Comparison of ENCODE assay signal across 8 cellular contexts in genomic region chr15:99631256-99631655, GRCh38.
DNase-seq lines count a peak whose midpoint lies in the region; ATAC-seq and TF ChIP-seq lines count a peak whose summit lies in the region.

No MANE protein-coding gene starts in this region.

- no peaks in the 10 kb centered on the region for H3K9me2 ChIP-seq in MM.1S (replicated peaks; ENCODE audit: insufficient read depth, low read length)

- no peaks in the 10 kb centered on the region for H3F3A ChIP-seq in MM.1S (ENCODE audit: insufficient read depth, low read length)

- no peak overlapping the region for H3K9ac ChIP-seq in MM.1S (ENCODE audit: low read length)

- peaks cover 39% of the 10 kb centered on the region for H3K36me3 Mint-ChIP-seq in type B pancreatic cell

- ATAC-seq in GM18498 (IDR thresholded peaks at IDR 0.05; ENCODE audit: unreplicated experiment) (peak; percentile 95), GM21737 (IDR thresholded peaks at IDR 0.05; ENCODE audit: unreplicated experiment) (peak; percentile 87), left lobe of liver (peak; percentile 25)

- H3K4me3 Mint-ChIP-seq in type B pancreatic cell = no peak overlapping the region

- TF ChIP-seq POLR2A in thyroid gland (IDR thresholded peaks at IDR 0.05) = no peak

- no peak overlapping the region for H2AFZ ChIP-seq in MM.1S (ENCODE audit: low read length)

- no peaks in the 10 kb centered on the region for H3K27me3 ChIP-seq in MM.1S (replicated peaks; ENCODE audit: insufficient read depth, low read length)
- H3K27me3 ChIP-seq in thyroid gland = no peaks in the 10 kb centered on the region

- peaks cover 19% of the 10 kb centered on the region for H3K4me1 ChIP-seq in MM.1S (ENCODE audit: low read length)
- peaks cover 0 to 5% of the 10 kb centered on the region in 2 donors for H3K4me1 ChIP-seq in thyroid gland

- H3K27ac ChIP-seq in MM.1S (ENCODE audit: low read length) (peak overlapping the region; percentile 34; the same call in 1 of the 2 replicates), thyroid gland (no peak overlapping the region)

- peak; percentile 12 for DNase-seq in MM.1S
- DNase-seq in left lobe of liver (ENCODE audit: low spot score) = no peak
- DNase-seq in NCI-H1092 treated with DMSO at 0.1 percent for 48 hours (lab: John Stamatoyannopoulos, UW) = no peak
- no peak for DNase-seq in NCI-H226
- DNase-seq in thyroid gland = no peak
- no peak for DNase-seq in type B pancreatic cell (ENCODE audit: extremely low spot score, unreplicated experiment)

- TF ChIP-seq CTCF in MM.1S (IDR thresholded peaks at IDR 0.05; ENCODE audit: low read length) = no peak
- TF ChIP-seq CTCF in thyroid gland (IDR thresholded peaks at IDR 0.05) = no peak
- no peak for TF ChIP-seq CTCF in type B pancreatic cell (conservative IDR thresholded peaks at IDR 0.05)

- peak overlapping the region; percentile 44 for H3K4me2 ChIP-seq in MM.1S (ENCODE audit: low read depth, low read length)

- 27 to 50% methylated on average over 2 of the region's 2 CpGs for WGBS in thyroid gland, 2 donors

- H3K4me3 ChIP-seq in MM.1S (ENCODE audit: low read length) = no peak overlapping the region
- H3K4me3 ChIP-seq in thyroid gland (replicated peaks in 1 of 3) = no peak overlapping the region

- no peaks in the 10 kb centered on the region for H4K20me1 ChIP-seq in MM.1S (ENCODE audit: insufficient read depth, low read length)

- no peaks in the 10 kb centered on the region for H3K27me3 Mint-ChIP-seq in type B pancreatic cell

- H3K9me3 Mint-ChIP-seq in type B pancreatic cell = peaks cover 14% of the 10 kb centered on the region

- H3K36me3 ChIP-seq in MM.1S (replicated peaks; ENCODE audit: insufficient read depth, low read length) (no peaks in the 10 kb centered on the region), thyroid gland (no peaks in the 10 kb centered on the region)

- peaks cover 29% of the 10 kb centered on the region for H3K4me1 Mint-ChIP-seq in type B pancreatic cell (ENCODE audit: unreplicated experiment)

- peaks cover 48% of the 10 kb centered on the region for H3K79me2 ChIP-seq in MM.1S (ENCODE audit: low read length)

- H3K27ac Mint-ChIP-seq in type B pancreatic cell = no peak overlapping the region

- intact Hi-C loops in thyroid gland (cut with DNase I) = no loop called here

- no peaks in the 10 kb centered on the region for H3K9me3 ChIP-seq in MM.1S (replicated peaks; ENCODE audit: insufficient read depth, low read length)
- H3K9me3 ChIP-seq in thyroid gland = no peaks in the 10 kb centered on the region

Comparison
In these comparisons a context has a peak if more than half of its experiments do, and no peak if none do; other contexts are left out.
1. ATAC-seq: peak in every context shown above with its lines; median percentile 95 in GM18498; 87 in GM21737; 25 in left lobe of liver.